In the genomic region with DNA sequence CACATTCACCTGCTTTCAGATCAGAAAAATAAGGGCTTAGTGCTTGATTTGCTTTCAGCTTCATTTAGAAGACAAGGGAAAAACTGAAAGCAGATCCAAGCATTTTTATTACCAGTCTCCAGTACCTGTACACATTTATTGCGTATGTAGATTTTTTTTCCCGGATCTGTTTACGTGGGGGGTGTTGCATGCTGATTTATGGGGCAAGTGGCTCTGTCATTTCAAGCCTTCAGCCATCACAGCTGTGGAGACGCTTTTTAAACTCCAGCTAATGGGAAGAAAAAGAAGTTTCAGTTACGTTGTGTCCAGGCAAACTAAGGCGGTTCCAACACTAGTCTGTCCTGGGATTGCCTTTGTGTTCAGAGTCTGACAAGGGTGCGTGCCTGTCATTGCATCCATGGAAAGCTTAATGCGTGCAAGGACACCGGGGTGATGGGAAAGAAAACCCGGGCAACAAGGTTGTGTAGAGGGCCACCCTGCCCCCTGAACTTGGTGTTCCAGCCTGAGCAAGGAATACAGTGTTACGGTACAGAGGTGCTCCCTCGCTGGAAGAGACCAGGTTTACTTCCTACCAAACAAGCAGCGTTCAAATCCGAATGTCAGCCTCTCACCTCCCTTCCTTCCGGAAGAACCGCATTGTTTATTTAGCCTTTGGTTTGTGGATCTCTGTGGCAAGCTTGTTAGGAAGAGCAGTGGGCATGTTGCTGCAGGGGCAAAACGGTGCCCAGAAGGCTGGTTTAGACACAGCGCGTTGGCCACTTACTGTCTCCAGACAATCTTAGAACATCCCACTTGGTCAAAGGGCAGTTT, we compare ENCODE assay signal across 1 cellular context.
TF ChIP-seq lines count a peak whose summit lies in the region.

No MANE protein-coding gene starts in this region.

TF ChIP-seq in HEK293, 187 proteins besides CTCF, POLR2A, EP300 and RAD21 (continued from another document):
- TF ChIP-seq, protein P1, sequence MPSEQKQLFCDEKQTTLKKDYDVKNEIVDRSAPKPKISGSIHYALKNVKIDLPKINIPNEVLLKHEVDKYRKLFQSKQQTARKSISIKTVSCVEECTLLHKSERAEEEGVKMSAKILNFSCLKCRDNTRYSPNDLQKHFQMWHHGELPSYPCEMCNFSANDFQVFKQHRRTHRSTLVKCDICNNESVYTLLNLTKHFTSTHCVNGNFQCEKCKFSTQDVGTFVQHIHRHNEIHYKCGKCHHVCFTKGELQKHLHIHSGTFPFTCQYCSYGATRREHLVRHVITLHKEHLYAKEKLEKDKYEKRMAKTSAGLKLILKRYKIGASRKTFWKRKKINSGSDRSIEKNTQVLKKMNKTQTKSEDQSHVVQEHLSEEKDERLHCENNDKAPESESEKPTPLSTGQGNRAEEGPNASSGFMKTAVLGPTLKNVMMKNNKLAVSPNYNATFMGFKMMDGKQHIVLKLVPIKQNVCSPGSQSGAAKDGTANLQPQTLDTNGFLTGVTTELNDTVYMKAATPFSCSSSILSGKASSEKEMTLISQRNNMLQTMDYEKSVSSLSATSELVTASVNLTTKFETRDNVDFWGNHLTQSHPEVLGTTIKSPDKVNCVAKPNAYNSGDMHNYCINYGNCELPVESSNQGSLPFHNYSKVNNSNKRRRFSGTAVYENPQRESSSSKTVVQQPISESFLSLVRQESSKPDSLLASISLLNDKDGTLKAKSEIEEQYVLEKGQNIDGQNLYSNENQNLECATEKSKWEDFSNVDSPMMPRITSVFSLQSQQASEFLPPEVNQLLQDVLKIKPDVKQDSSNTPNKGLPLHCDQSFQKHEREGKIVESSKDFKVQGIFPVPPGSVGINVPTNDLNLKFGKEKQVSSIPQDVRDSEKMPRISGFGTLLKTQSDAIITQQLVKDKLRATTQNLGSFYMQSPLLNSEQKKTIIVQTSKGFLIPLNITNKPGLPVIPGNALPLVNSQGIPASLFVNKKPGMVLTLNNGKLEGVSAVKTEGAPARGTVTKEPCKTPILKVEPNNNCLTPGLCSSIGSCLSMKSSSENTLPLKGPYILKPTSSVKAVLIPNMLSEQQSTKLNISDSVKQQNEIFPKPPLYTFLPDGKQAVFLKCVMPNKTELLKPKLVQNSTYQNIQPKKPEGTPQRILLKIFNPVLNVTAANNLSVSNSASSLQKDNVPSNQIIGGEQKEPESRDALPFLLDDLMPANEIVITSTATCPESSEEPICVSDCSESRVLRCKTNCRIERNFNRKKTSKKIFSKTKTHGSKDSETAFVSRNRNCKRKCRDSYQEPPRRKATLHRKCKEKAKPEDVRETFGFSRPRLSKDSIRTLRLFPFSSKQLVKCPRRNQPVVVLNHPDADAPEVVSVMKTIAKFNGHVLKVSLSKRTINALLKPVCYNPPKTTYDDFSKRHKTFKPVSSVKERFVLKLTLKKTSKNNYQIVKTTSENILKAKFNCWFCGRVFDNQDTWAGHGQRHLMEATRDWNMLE (tag by site-specific recombination; conservative IDR thresholded peaks at IDR 0.05; ENCODE audit: low read depth): no peak
- TF ChIP-seq, protein P2, sequence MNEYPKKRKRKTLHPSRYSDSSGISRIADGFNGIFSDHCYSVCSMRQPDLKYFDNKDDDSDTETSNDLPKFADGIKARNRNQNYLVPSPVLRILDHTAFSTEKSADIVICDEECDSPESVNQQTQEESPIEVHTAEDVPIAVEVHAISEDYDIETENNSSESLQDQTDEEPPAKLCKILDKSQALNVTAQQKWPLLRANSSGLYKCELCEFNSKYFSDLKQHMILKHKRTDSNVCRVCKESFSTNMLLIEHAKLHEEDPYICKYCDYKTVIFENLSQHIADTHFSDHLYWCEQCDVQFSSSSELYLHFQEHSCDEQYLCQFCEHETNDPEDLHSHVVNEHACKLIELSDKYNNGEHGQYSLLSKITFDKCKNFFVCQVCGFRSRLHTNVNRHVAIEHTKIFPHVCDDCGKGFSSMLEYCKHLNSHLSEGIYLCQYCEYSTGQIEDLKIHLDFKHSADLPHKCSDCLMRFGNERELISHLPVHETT (tag by site-specific recombination; IDR thresholded peaks at IDR 0.05): no peak
- TF ChIP-seq ZNF423 (tag by site-specific recombination; IDR thresholded peaks at IDR 0.05) (no peak), ZNF555 (tag by site-specific recombination; conservative IDR thresholded peaks at IDR 0.05) (no peak), ZNF521 (tag by site-specific recombination; IDR thresholded peaks at IDR 0.05) (no peak), KLF17 (tag by site-specific recombination; IDR thresholded peaks at IDR 0.05) (no peak), ZNF558 (tag by site-specific recombination; IDR thresholded peaks at IDR 0.05) (no peak), ZNF416 (tag by site-specific recombination; IDR thresholded peaks at IDR 0.05) (no peak)
- TF ChIP-seq, protein P3, sequence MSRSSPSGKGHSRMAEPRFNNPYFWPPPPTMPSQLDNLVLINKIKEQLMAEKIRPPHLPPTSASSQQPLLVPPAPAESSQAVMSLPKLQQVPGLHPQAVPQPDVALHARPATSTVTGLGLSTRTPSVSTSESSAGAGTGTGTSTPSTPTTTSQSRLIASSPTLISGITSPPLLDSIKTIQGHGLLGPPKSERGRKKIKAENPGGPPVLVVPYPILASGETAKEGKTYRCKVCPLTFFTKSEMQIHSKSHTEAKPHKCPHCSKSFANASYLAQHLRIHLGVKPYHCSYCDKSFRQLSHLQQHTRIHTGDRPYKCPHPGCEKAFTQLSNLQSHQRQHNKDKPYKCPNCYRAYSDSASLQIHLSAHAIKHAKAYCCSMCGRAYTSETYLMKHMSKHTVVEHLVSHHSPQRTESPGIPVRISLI (tag by site-specific recombination; IDR thresholded peaks at IDR 0.05): 0 out of 2 replicates have a peak, but pooled peaks have one; percentile 19
